Comparison of ENCODE assay signal across 1 cellular context in genomic region chr17:14737984-14738651, GRCh38.
TF ChIP-seq lines count a peak whose summit lies in the region.

No MANE protein-coding gene starts in this region.

TF ChIP-seq in HepG2, 621 proteins besides CTCF, POLR2A, EP300 and RAD21 (continued from another document and continues in another):
- TF ChIP-seq ZNF687 (CRISPR knock-in tag; IDR thresholded peaks at IDR 0.05) (peak; percentile 80), MTERF4 (CRISPR knock-in tag; IDR thresholded peaks at IDR 0.05) (0 out of 2 replicates have a peak, but pooled peaks have one; percentile 45), FOSL2 (CRISPR knock-in tag; IDR thresholded peaks at IDR 0.05) (peak; percentile 98), FOXO4 (CRISPR knock-in tag; conservative IDR thresholded peaks at IDR 0.05) (0 out of 2 replicates have a peak, but pooled peaks have one; percentile 47), NR2F1 (CRISPR knock-in tag; IDR thresholded peaks at IDR 0.05) (peak; percentile 18 to 89; a peak in 3 of 4 replicates), HMGXB4 (CRISPR knock-in tag; IDR thresholded peaks at IDR 0.05; ENCODE audit: borderline replicate concordance in 1 of 2, low read depth in 1 of 2) (peak; percentile 46 to 67; a peak in 2 of 4 replicates), ZNF761 (CRISPR knock-in tag; conservative IDR thresholded peaks at IDR 0.05) (peak; percentile 67; the same call in 1 of the 2 replicates), SMC3 (IDR thresholded peaks at IDR 0.05; ENCODE audit: low read length) (0 out of 2 replicates have a peak, but pooled peaks have one; percentile 32), ETV5 (CRISPR knock-in tag; IDR thresholded peaks at IDR 0.05; ENCODE audit: borderline replicate concordance) (peak; percentile 68; the same call in 1 of the 2 replicates), DNMT3B (CRISPR knock-in tag; conservative IDR thresholded peaks at IDR 0.05) (no peak), BORCS8-MEF2B (CRISPR knock-in tag; IDR thresholded peaks at IDR 0.05) (no peak), ZBTB25 (CRISPR knock-in tag; IDR thresholded peaks at IDR 0.05) (peak; percentile 63; the same call in 1 of the 2 replicates), RCOR2 (CRISPR knock-in tag; IDR thresholded peaks at IDR 0.05) (0 out of 2 replicates have a peak, but pooled peaks have one; percentile 61), ZNF614 (CRISPR knock-in tag; IDR thresholded peaks at IDR 0.05; ENCODE audit: borderline replicate concordance) (peak; percentile 98), ZNF281 (CRISPR knock-in tag; IDR thresholded peaks at IDR 0.05; ENCODE audit: borderline replicate concordance) (peak; percentile 17; the same call in 1 of the 2 replicates), RARA (CRISPR knock-in tag; IDR thresholded peaks at IDR 0.05) (peak; percentile 72), MYNN (CRISPR knock-in tag; IDR thresholded peaks at IDR 0.05; ENCODE audit: low read depth) (no peak), ARID4A (CRISPR knock-in tag; IDR thresholded peaks at IDR 0.05; ENCODE audit: borderline replicate concordance) (peak; percentile 81), FOXK1 (CRISPR knock-in tag; IDR thresholded peaks at IDR 0.05; ENCODE audit: borderline replicate concordance, low read depth) (peak; percentile 84; the same call in 1 of the 2 replicates), MIXL1 (CRISPR knock-in tag; IDR thresholded peaks at IDR 0.05) (peak; percentile 61), TOPORS (CRISPR knock-in tag; IDR thresholded peaks at IDR 0.05) (no peak), ZNF430 (CRISPR knock-in tag; IDR thresholded peaks at IDR 0.05) (peak; percentile 70; the same call in 1 of the 2 replicates), MZF1 (CRISPR knock-in tag; IDR thresholded peaks at IDR 0.05; ENCODE audit: borderline replicate concordance) (no peak), ZNF570 (CRISPR knock-in tag; IDR thresholded peaks at IDR 0.05; ENCODE audit: borderline replicate concordance) (no peak), ZIK1 (CRISPR knock-in tag; IDR thresholded peaks at IDR 0.05; ENCODE audit: borderline replicate concordance, low read depth) (no peak), CEBPB (IDR thresholded peaks at IDR 0.05; ENCODE audit: borderline replicate concordance, low read depth, low read length) (peak; percentile 96), BCL6 (CRISPR knock-in tag; IDR thresholded peaks at IDR 0.05) (peak; percentile 43; the same call in 1 of the 2 replicates), ADNP (CRISPR knock-in tag; IDR thresholded peaks at IDR 0.05) (no peak), CEBPG (CRISPR knock-in tag; IDR thresholded peaks at IDR 0.05) (peak; percentile 91), FOXA1 (IDR thresholded peaks at IDR 0.05) (peak; percentile 51; the same call in 1 of the 2 replicates), FOXA1 (CRISPR knock-in tag; IDR thresholded peaks at IDR 0.05) (peak; percentile 89), TEAD3 (CRISPR knock-in tag; optimal IDR thresholded peaks at IDR 0.05; ENCODE audit: borderline replicate concordance) (peak; percentile 99), GTF3A (CRISPR knock-in tag; conservative IDR thresholded peaks at IDR 0.05) (no peak), KLF12 (CRISPR knock-in tag; IDR thresholded peaks at IDR 0.05; ENCODE audit: borderline replicate concordance) (no peak), AHDC1 (CRISPR knock-in tag; IDR thresholded peaks at IDR 0.05; ENCODE audit: borderline replicate concordance) (peak; percentile 88; the same call in 1 of the 2 replicates)
